15 cellular contexts compared by ENCODE assay signal in genomic region chr10:31660301-31660700, GRCh38.
A peak's percentile ranks its signal among the peaks of the same experiment; 100 is the strongest.
DNase-seq lines count a peak whose midpoint lies in the region; ATAC-seq and TF ChIP-seq lines count a peak whose summit lies in the region.
"Had no signal": no experiment of that assay in that cellular context is flagged by ENCODE, and none has a peak within 500 bp of the region (broad histone marks: within the 10 kb centered on the region; RNA-seq: fewer than 3 reads in every experiment).

No MANE protein-coding gene starts in this region.

- H3K4me2 ChIP-seq in Karpas-422 (ENCODE audit: low read depth, low read length, poor library complexity, severe bottlenecking), result no peak overlapping the region
- H3K4me2 ChIP-seq: BLaER1 treated with 17β-estradiol and CSF1 and Interleukin-3, amounts not matched to agents 10 nM and 100 nM had no signal

- H3K9me2 ChIP-seq in Karpas-422 (replicated peaks; ENCODE audit: insufficient read depth, low read length), result no peaks in the 10 kb centered on the region

- H4K20me1 ChIP-seq in Karpas-422 (ENCODE audit: insufficient read depth, low read depth, low read length), result no peaks in the 10 kb centered on the region
- H4K20me1 ChIP-seq: BLaER1 treated with 17β-estradiol and CSF1 and Interleukin-3, amounts not matched to agents 10 nM and 100 nM had no signal

- DNase-seq in M059J (ENCODE audit: low read depth), result peak; percentile 20
- no peak for DNase-seq in esophagus squamous epithelium (lab: John Stamatoyannopoulos, UW)
- no peak for DNase-seq in Karpas-422
- DNase-seq in activated T-cell treated with anti-CD3 and anti-CD28 coated beads, Interleukin-2, amount 50 U/mL, for 1 hour, result no peak
- DNase-seq: H9, NCI-H1417, NCI-H1930, NCI-H2171 treated with DMSO at 0.1 percent for 48 hours, Peyer's patch, Right ventricle myocardium superior had no signal

- H3K27me3 ChIP-seq in esophagus squamous epithelium (no peaks in the 10 kb centered on the region), rectal smooth muscle tissue (ENCODE audit: control insufficient read depth, insufficient read depth, low read length) (no peaks in the 10 kb centered on the region), Karpas-422 (ENCODE audit: low read length) (no peaks in the 10 kb centered on the region)
- H3K27me3 ChIP-seq: BLaER1 treated with 17β-estradiol and CSF1 and Interleukin-3, amounts not matched to agents 10 nM and 100 nM; Peyer's patch had no signal

- TF ChIP-seq CTCF in esophagus squamous epithelium (IDR thresholded peaks at IDR 0.05), result no peak

- H3K36me3 ChIP-seq in esophagus squamous epithelium, result no peaks in the 10 kb centered on the region
- H3K36me3 ChIP-seq in mesodermal cell (ENCODE audit: control insufficient read depth, insufficient read depth, low read length), result no peaks in the 10 kb centered on the region
- no peaks in the 10 kb centered on the region for H3K36me3 ChIP-seq in rectal smooth muscle tissue (ENCODE audit: control insufficient read depth, insufficient read depth, low read length)
- H3K36me3 ChIP-seq in Karpas-422 (ENCODE audit: insufficient read depth, low read length), result no peaks in the 10 kb centered on the region
- H3K36me3 ChIP-seq: BLaER1 treated with 17β-estradiol and CSF1 and Interleukin-3, amounts not matched to agents 10 nM and 100 nM; Peyer's patch had no signal

- H3K9ac ChIP-seq in rectal smooth muscle tissue (ENCODE audit: low read length) (no peak overlapping the region), Karpas-422 (ENCODE audit: low read length) (no peak overlapping the region)
- H3K9ac ChIP-seq: BLaER1 treated with 17β-estradiol and CSF1 and Interleukin-3, amounts not matched to agents 10 nM and 100 nM had no signal

- no peak overlapping the region for H2AFZ ChIP-seq in Karpas-422 (ENCODE audit: low read length)

- ATAC-seq in GM21529 (IDR thresholded peaks at IDR 0.05; ENCODE audit: unreplicated experiment) (no peak), GM19397 (IDR thresholded peaks at IDR 0.05; ENCODE audit: unreplicated experiment) (no peak)

- H3K4me1 ChIP-seq in esophagus squamous epithelium, result no peaks in the 10 kb centered on the region
- H3K4me1 ChIP-seq in mesodermal cell (ENCODE audit: control insufficient read depth, insufficient read depth, low read length, poor library complexity, severe bottlenecking), result no peaks in the 10 kb centered on the region
- H3K4me1 ChIP-seq in rectal smooth muscle tissue (ENCODE audit: control insufficient read depth, insufficient read depth, low read length), result peaks cover 40% of the 10 kb centered on the region
- H3K4me1 ChIP-seq in Karpas-422 (ENCODE audit: low read length), result no peaks in the 10 kb centered on the region
- H3K4me1 ChIP-seq: BLaER1 treated with 17β-estradiol and CSF1 and Interleukin-3, amounts not matched to agents 10 nM and 100 nM; Peyer's patch had no signal

- TF ChIP-seq POLR2A in esophagus squamous epithelium (IDR thresholded peaks at IDR 0.05), result no peak

- no peaks in the 10 kb centered on the region for H3K79me2 ChIP-seq in Karpas-422 (ENCODE audit: low read length)

- WGBS in esophagus squamous epithelium, 2 donors, result 47 to 77% methylated on average over 7 of the region's 7 CpGs
- WGBS in mesodermal cell (ENCODE audit: insufficient coverage in 2 of 2), 2 experiments, result 79 to 82% methylated on average over 2 to 7 of the region's 7 CpGs

- no peaks in the 10 kb centered on the region for H3K9me3 ChIP-seq in esophagus squamous epithelium
- no peaks in the 10 kb centered on the region for H3K9me3 ChIP-seq in mesodermal cell (ENCODE audit: control insufficient read depth, low read length)
- H3K9me3 ChIP-seq in Karpas-422 (ENCODE audit: low read length), result no peaks in the 10 kb centered on the region
- H3K9me3 ChIP-seq: Peyer's patch had no signal

- H3K4me3 ChIP-seq in esophagus squamous epithelium (no peak overlapping the region), mesodermal cell (ENCODE audit: extremely low read depth, insufficient read depth, low read length, poor library complexity, severe bottlenecking) (no peak overlapping the region), rectal smooth muscle tissue (ENCODE audit: low read length) (no peak overlapping the region), Karpas-422 (ENCODE audit: low read length) (no peak overlapping the region)
- H3K4me3 ChIP-seq: BLaER1 treated with 17β-estradiol and CSF1 and Interleukin-3, amounts not matched to agents 10 nM and 100 nM; Peyer's patch had no signal

- intact Hi-C loops in esophagus squamous epithelium (cut with DNase I), result no loop called here

- H3K27ac ChIP-seq in esophagus squamous epithelium (peak overlapping the region in 3 of 4 donors; percentile 4 to 13 (median 10)), mesodermal cell (ENCODE audit: low read depth, low read length, severe bottlenecking) (peak overlapping the region; percentile 59), rectal smooth muscle tissue (ENCODE audit: low read depth, low read length) (peak overlapping the region; percentile 85), Karpas-422 (ENCODE audit: low read length) (no peak overlapping the region)
- H3K27ac ChIP-seq: BLaER1 treated with 17β-estradiol and CSF1 and Interleukin-3, amounts not matched to agents 10 nM and 100 nM had no signal
